26 cellular contexts compared by ENCODE assay signal in genomic region chr12:117501066-117501465, GRCh38.
"Had no signal": no experiment of that assay in that cellular context is flagged by ENCODE, and none has a peak within 500 bp of the region (broad histone marks: within the 10 kb centered on the region; RNA-seq: fewer than 3 reads in every experiment).

No MANE protein-coding gene starts in this region.

- H3K27me3 ChIP-seq: ovary, right lobe of liver, sigmoid colon, stomach, thyroid gland, tibial nerve, upper lobe of left lung, vagina had no signal

- H3K36me3 Mint-ChIP-seq: natural killer cell; stimulated activated effector memory CD8-positive, alpha-beta T cell treated with anti-CD3 and anti-CD28 coated beads, Interleukin-12 subunit alpha, Interleukin-12 subunit beta, amount 100 ng/mL, for 72 hours; stimulated activated naive B cell treated with anti-CD40 and anti-IgM and Interleukin-4, amounts not matched to agents 10 μg/mL and 1 μg/mL and 100 μg/mL, for 72 hours had no signal

- ATAC-seq: natural killer cell; stimulated activated effector memory CD8-positive, alpha-beta T cell treated with anti-CD3 and anti-CD28 coated beads, Interleukin-12 subunit alpha, Interleukin-12 subunit beta, amount 100 ng/mL, for 72 hours; stimulated activated naive B cell treated with anti-CD40 and anti-IgM and Interleukin-4, amounts not matched to agents 10 μg/mL and 1 μg/mL and 100 μg/mL, for 72 hours had no signal

- H3K27ac ChIP-seq: neutrophil, ovary, parathyroid adenoma, psoas muscle, sigmoid colon, stomach, thoracic aorta, tibial nerve, vagina had no signal

- H3K27ac Mint-ChIP-seq: natural killer cell; nephron progenitor cell; progenitor cell of endocrine pancreas; stimulated activated effector memory CD8-positive, alpha-beta T cell treated with anti-CD3 and anti-CD28 coated beads, Interleukin-12 subunit alpha, Interleukin-12 subunit beta, amount 100 ng/mL, for 72 hours; stimulated activated naive B cell treated with anti-CD40 and anti-IgM and Interleukin-4, amounts not matched to agents 10 μg/mL and 1 μg/mL and 100 μg/mL, for 72 hours; stimulated activated naive CD8-positive, alpha-beta T cell treated with anti-CD3 and anti-CD28 coated beads, Interleukin-15, Interleukin-2, amounts not matched to agents 100 ng/mL and 50 ng/mL, for 24 hours had no signal

- H3K4me3 Mint-ChIP-seq: natural killer cell; nephron progenitor cell; neural crest cell; stimulated activated effector memory CD8-positive, alpha-beta T cell treated with anti-CD3 and anti-CD28 coated beads, Interleukin-12 subunit alpha, Interleukin-12 subunit beta, amount 100 ng/mL, for 72 hours; stimulated activated naive B cell treated with anti-CD40 and anti-IgM and Interleukin-4, amounts not matched to agents 10 μg/mL and 1 μg/mL and 100 μg/mL, for 72 hours; stimulated activated naive CD8-positive, alpha-beta T cell treated with anti-CD3 and anti-CD28 coated beads, Interleukin-15, Interleukin-2, amounts not matched to agents 100 ng/mL and 50 ng/mL, for 24 hours had no signal

- H3K4me3 ChIP-seq: ovary, psoas muscle, right lobe of liver, sigmoid colon, stomach, thoracic aorta, thyroid gland, tibial nerve, upper lobe of left lung, vagina had no signal

- H3K9me3 Mint-ChIP-seq: natural killer cell; neural crest cell; stimulated activated naive CD8-positive, alpha-beta T cell treated with anti-CD3 and anti-CD28 coated beads, Interleukin-15, Interleukin-2, amounts not matched to agents 100 ng/mL and 50 ng/mL, for 24 hours had no signal

- H3K9me3 ChIP-seq: neutrophil, ovary, psoas muscle, right lobe of liver, sigmoid colon, stomach, thoracic aorta, thyroid gland, upper lobe of left lung, vagina had no signal

- H3K4me1 ChIP-seq: parathyroid adenoma, sigmoid colon, tibial nerve, vagina had no signal

- H3K36me3 ChIP-seq: neutrophil, ovary, right lobe of liver, sigmoid colon, stomach, thoracic aorta, thyroid gland, tibial nerve, upper lobe of left lung, vagina had no signal

- DNase-seq: natural killer cell; nephron progenitor cell; nucleus accumbens; ovary; posterior cingulate gyrus; psoas muscle; sigmoid colon; stimulated activated CD4-positive, alpha-beta T cell treated with anti-CD3 and anti-CD28 coated beads, Interleukin-15, amount 100 ng/mL, for 24 hours; stimulated activated CD4-positive, alpha-beta T cell treated with anti-CD3 and anti-CD28 coated beads, Interleukin-2, amount 100 ng/mL, for 24 hours; stimulated activated CD4-positive, alpha-beta T cell treated with anti-CD3 and anti-CD28 coated beads, Interleukin-2, amount 100 ng/mL, for 48 hours; stimulated activated CD4-positive, alpha-beta T cell treated with anti-CD3 and anti-CD28 coated beads, Interleukin-4, amount 100 ng/mL, for 24 hours; stimulated activated naive B cell treated with anti-CD40 and anti-IgM and Interleukin-4, amounts not matched to agents 10 μg/mL and 1 μg/mL and 100 μg/mL, for 72 hours; stimulated activated naive CD4-positive, alpha-beta T cell treated with Interleukin-2 at 50 U/mL for 16 hours had no signal

- H3K4me1 Mint-ChIP-seq: natural killer cell; stimulated activated effector memory CD8-positive, alpha-beta T cell treated with anti-CD3 and anti-CD28 coated beads, Interleukin-12 subunit alpha, Interleukin-12 subunit beta, amount 100 ng/mL, for 72 hours; stimulated activated naive B cell treated with anti-CD40 and anti-IgM and Interleukin-4, amounts not matched to agents 10 μg/mL and 1 μg/mL and 100 μg/mL, for 72 hours had no signal
